ENCODE assay signal across 10 cellular contexts in genomic region chr1:226734611-226735153, GRCh38. TPM values are rescaled to one million over a fixed set of nuclear protein-coding genes. Genes with fewer than 3 reads are reported as not detected.
DNase-seq lines count a peak whose midpoint lies in the region; ATAC-seq and TF ChIP-seq lines count a peak whose summit lies in the region.
"Had no signal": no experiment of that assay in that cellular context is flagged by ENCODE, and none has a peak within 500 bp of the region (broad histone marks: within the 10 kb centered on the region; RNA-seq: fewer than 3 reads in every experiment).

No MANE protein-coding gene starts in this region.

- no peaks in the 10 kb centered on the region for H3K9me3 ChIP-seq in heart right ventricle
- H3K9me3 ChIP-seq in uterus: no peaks in the 10 kb centered on the region

- H3K27me3 ChIP-seq in heart right ventricle: no peaks in the 10 kb centered on the region
- no peaks in the 10 kb centered on the region for H3K27me3 ChIP-seq in uterus

- TF ChIP-seq POLR2A in uterus (IDR thresholded peaks at IDR 0.05): no peak

- peaks cover 33 to 71% (median 52%) of the 10 kb centered on the region in 4 donors for H3K4me1 Mint-ChIP-seq in naive thymus-derived CD8-positive, alpha-beta T cell

- H3K27ac ChIP-seq in heart right ventricle (peak overlapping the region in 8 of 10 donors; percentile 47 to 97 (median 91)), angular gyrus (ENCODE audit: low read depth, low read length) (peak overlapping the region; percentile 24), uterus (peak overlapping the region; percentile 97 to 98)

- H3K4me1 ChIP-seq in heart right ventricle (peaks cover 4 to 77% (median 74%) of the 10 kb centered on the region in 9 donors), uterus (peaks cover 4 to 6% of the 10 kb centered on the region in 2 donors)

- H3K36me3 ChIP-seq in heart right ventricle (peaks cover 0 to 53% (median 3%) of the 10 kb centered on the region in 9 donors), uterus (no peaks in the 10 kb centered on the region)

- H3K9me3 Mint-ChIP-seq in naive thymus-derived CD8-positive, alpha-beta T cell: peaks cover 0 to 4% (median 0%) of the 10 kb centered on the region in 9 donors

- H3K36me3 Mint-ChIP-seq in naive thymus-derived CD8-positive, alpha-beta T cell: peaks cover 19 to 87% (median 62%) of the 10 kb centered on the region in 3 donors

- H3K27ac Mint-ChIP-seq in naive thymus-derived CD8-positive, alpha-beta T cell: peak overlapping the region; percentile 86 to 98 (median 95)

- peak overlapping the region; percentile 89 to 99 (median 95) for H3K4me3 Mint-ChIP-seq in naive thymus-derived CD8-positive, alpha-beta T cell

- TF ChIP-seq CTCF in heart right ventricle (IDR thresholded peaks at IDR 0.05): no peak
- no peak for TF ChIP-seq CTCF in uterus (IDR thresholded peaks at IDR 0.05)

- intact Hi-C loops in heart right ventricle (cut with DNase I) (loop anchor here (5.0 to 10.0 kb wide), 9 partner anchors 32 to 100 kb away; no protein-coding TSS in a partner anchor), cardiac septum (cut with DNase I) (loop anchor here (5.0 to 10.0 kb wide), 3 partner anchors 72 to 190 kb away; partner anchors contain the start of gene STUM), uterus (cut with DNase I; ENCODE audit: low total_unique reads) (loop anchor here (5.0 kb wide), 1 partner anchor 92 kb away; no protein-coding TSS in a partner anchor)

- POLR2A ChIA-PET in naive thymus-derived CD8-positive, alpha-beta T cell (lab: Charles Lee): interaction anchor here (0.6 to 4.2 kb wide), 9 partner anchors 47 to 92 kb away, joined by 3 to 19 read pairs (median 5); no protein-coding TSS in a partner anchor

- DNase-seq in heart right ventricle (no peak), cardiac septum (ENCODE audit: low spot score) (no peak), uterus (no peak), OCI-M1 (lab: John Stamatoyannopoulos, UW) (no peak), mucosa of gallbladder (ENCODE audit: low spot score) (no peak)
- DNase-seq in naive thymus-derived CD8-positive, alpha-beta T cell: peak in 2 of 10 donors; percentile 16 to 21
- DNase-seq in activated CD4-positive, alpha-beta T cell treated with anti-CD3 and anti-CD28 coated beads for 1 hour: no peak
- DNase-seq: NCI-H2029 treated with DMSO at 0.1 percent for 48 hours, retina had no signal

- no peak for ATAC-seq in heart right ventricle
- no peak for ATAC-seq in naive thymus-derived CD8-positive, alpha-beta T cell

- H3K4me3 ChIP-seq in heart right ventricle: peak overlapping the region in 9 of 10 donors; percentile 8 to 98 (median 75)
- H3K4me3 ChIP-seq in uterus: peak overlapping the region; percentile 83 to 87

- no peaks in the 10 kb centered on the region for H3K27me3 Mint-ChIP-seq in naive thymus-derived CD8-positive, alpha-beta T cell

- 53 to 72% methylated on average over 3 of the region's 3 CpGs for WGBS in heart right ventricle, 2 donors

RNA-seq across cellular contexts. Expression of gene ITPKB, which starts 4.4 kb away (rescaled TPM):
- total RNA-seq in heart right ventricle: 10 to 100 TPM; 12.1 to 30.5 (median 16.6) TPM
- polyA plus RNA-seq in heart right ventricle: 10 to 100 TPM in 1 of 2 donors, 1 to 10 TPM in 1; 4.5 to 17.0 TPM
- total RNA-seq in cardiac septum: 10.5 TPM
- total RNA-seq in naive thymus-derived CD8-positive, alpha-beta T cell: 100 to 1,000 TPM; 177 to 185 TPM
- 10 to 100 TPM; 72.3 to 74.3 (median 73.0) TPM for polyA plus RNA-seq in naive thymus-derived CD8-positive, alpha-beta T cell
- 100 to 1,000 TPM in 1 of 4 donors, 10 to 100 TPM in 3; 29.7 to 117 (median 44.9) TPM for total RNA-seq in uterus
- 30.6 TPM for total RNA-seq in mucosa of gallbladder

Comparison
In these comparisons a context has a peak if more than half of its experiments do, and no peak if none do; other contexts are left out.
1. H3K27ac ChIP-seq: peak in every context shown above with its lines; median percentile 98 in uterus; 91 in heart right ventricle; 24 in angular gyrus.